ENCODE assay signal across 1 cellular context in genomic region chr14:104653130-104653920, GRCh38.
TF ChIP-seq lines count a peak whose summit lies in the region.

No MANE protein-coding gene starts in this region.

TF ChIP-seq in HEK293, 187 proteins besides CTCF, POLR2A, EP300 and RAD21:
- TF ChIP-seq TRIM28 (IDR thresholded peaks at IDR 0.05; ENCODE audit: borderline replicate concordance, low read length) (peak; percentile 32; the same call in 1 of the 2 replicates), SETDB1 (IDR thresholded peaks at IDR 0.05; ENCODE audit: insufficient read length, low read length) (peak; percentile 88)
